In the genomic region with DNA sequence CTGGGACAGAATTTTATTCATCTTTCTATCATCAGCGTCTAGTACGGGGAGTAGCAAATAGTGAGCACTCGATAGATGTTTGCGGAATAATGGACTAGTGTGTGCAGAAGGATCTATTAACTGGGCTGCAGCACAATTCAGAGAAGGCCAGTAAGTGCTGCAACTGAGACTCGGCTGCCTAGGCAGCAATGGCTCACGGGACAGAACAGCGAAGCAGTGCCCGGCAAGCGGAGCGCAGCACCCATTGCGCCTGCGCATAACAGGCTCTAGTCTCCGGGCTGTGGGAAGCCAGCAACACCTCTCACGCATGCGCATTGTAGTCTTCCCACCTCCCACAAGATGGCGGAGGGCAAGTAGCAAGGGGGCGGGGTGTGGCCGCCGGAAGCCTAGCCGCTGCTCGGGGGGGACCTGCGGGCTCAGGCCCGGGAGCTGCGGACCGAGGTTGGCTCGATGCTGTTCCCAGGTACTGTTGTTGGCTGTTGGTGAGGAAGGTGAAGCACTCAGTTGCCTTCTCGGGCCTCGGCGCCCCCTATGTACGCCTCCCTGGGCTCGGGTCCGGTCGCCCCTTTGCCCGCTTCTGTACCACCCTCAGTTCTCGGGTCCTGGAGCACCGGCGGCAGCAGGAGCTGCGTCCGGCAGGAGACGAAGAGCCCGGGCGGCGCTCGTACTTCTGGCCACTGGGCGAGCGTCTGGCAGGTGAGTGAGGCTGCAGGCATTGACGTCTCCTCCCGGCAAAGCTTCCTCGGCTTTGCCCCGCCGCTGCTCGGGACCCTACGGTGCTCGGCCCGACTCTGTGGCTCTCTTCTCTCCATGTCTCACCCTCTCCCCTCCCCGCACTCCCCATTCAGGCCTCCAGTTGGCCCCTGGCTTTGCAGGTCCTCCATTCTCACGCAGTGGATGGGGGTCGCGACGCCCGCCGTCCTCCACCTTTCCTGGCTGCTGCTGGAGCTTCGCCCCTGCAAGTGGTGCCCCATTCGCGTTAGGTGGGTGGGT, we compare ENCODE assay signal across 8 cellular contexts. TPM values are rescaled to one million over a fixed set of nuclear protein-coding genes. Genes with fewer than 3 reads are reported as not detected.
DNase-seq lines count a peak whose midpoint lies in the region; ATAC-seq, FAIRE-seq and TF ChIP-seq lines count a peak whose summit lies in the region.

No MANE protein-coding gene starts in this region.

- peak in 1 of 3 experiments; percentile 15 for TF ChIP-seq CTCF in ascending aorta (IDR thresholded peaks at IDR 0.05)
- peak; percentile 6 for TF ChIP-seq CTCF in psoas muscle (IDR thresholded peaks at IDR 0.05)

- peak overlapping the region; percentile 82 to 92 for H3K4me3 ChIP-seq in ascending aorta
- peak overlapping the region; percentile 78 for H3K4me3 ChIP-seq in right cardiac atrium (ENCODE audit: low read length)
- H3K4me3 ChIP-seq in psoas muscle: peak overlapping the region; percentile 93

- no peaks in the 10 kb centered on the region for H3K9me3 ChIP-seq in ascending aorta
- no peaks in the 10 kb centered on the region for H3K9me3 ChIP-seq in right cardiac atrium (ENCODE audit: control insufficient read depth, low read length)
- H3K9me3 ChIP-seq in psoas muscle: no peaks in the 10 kb centered on the region

- FAIRE-seq in urothelium cell line (lab: Jason Lieb, UNC): peak; percentile 94

- ATAC-seq in GM18505 (IDR thresholded peaks at IDR 0.05; ENCODE audit: unreplicated experiment) (peak; percentile 95), HG02970 (IDR thresholded peaks at IDR 0.05; ENCODE audit: low FRiP score, unreplicated experiment) (peak; percentile 94), right cardiac atrium (peak; percentile 96 to 97), psoas muscle (peak; percentile 98 to 99 (median 98))

- H3K4me1 ChIP-seq in ascending aorta: peaks cover 0 to 20% of the 10 kb centered on the region in 2 donors
- H3K4me1 ChIP-seq in right cardiac atrium (ENCODE audit: control insufficient read depth, insufficient read depth, low read length): peaks cover 9% of the 10 kb centered on the region
- H3K4me1 ChIP-seq in psoas muscle: peaks cover 29% of the 10 kb centered on the region

- intact Hi-C loops in ascending aorta (cut with DNase I): loop anchor here (1.0 to 10.0 kb wide), 5 partner anchors 23 to 587 kb away; a partner anchor contains a TSS
- intact Hi-C loops in right cardiac atrium (cut with DNase I): loop anchor here in 2 of 4 donors (10.0 kb wide), 1 partner anchor 47 kb away; no protein-coding TSS in a partner anchor
- intact Hi-C loops in psoas muscle (cut with DNase I): loop anchor here in 1 of 2 donors (5.0 kb wide), 1 partner anchor 50 kb away; no protein-coding TSS in a partner anchor

- H3K4me3 Mint-ChIP-seq in T-helper 2 cell treated with Interferon-gamma antibody and Interleukin-4, amounts not matched to agents 5 μg/mL and 100 μg/mL, for 36 hours: peak overlapping the region; percentile 93

- H3K4me1 Mint-ChIP-seq in T-helper 2 cell treated with Interferon-gamma antibody and Interleukin-4, amounts not matched to agents 5 μg/mL and 100 μg/mL, for 36 hours (ENCODE audit: low read depth): peaks cover 39% of the 10 kb centered on the region

- peak overlapping the region; percentile 83 for H3K27ac Mint-ChIP-seq in T-helper 2 cell treated with Interferon-gamma antibody and Interleukin-4, amounts not matched to agents 5 μg/mL and 100 μg/mL, for 36 hours

- peak; percentile 96 for TF ChIP-seq POLR2A in GM18505 (IDR thresholded peaks at IDR 0.05; ENCODE audit: borderline replicate concordance, extremely low read depth, insufficient read depth, insufficient read length)

- peaks cover 9% of the 10 kb centered on the region for H3K27me3 Mint-ChIP-seq in T-helper 2 cell treated with Interferon-gamma antibody and Interleukin-4, amounts not matched to agents 5 μg/mL and 100 μg/mL, for 36 hours (ENCODE audit: low read depth)

- H3K27ac ChIP-seq in ascending aorta: peak overlapping the region; percentile 89 to 91
- peak overlapping the region; percentile 70 for H3K27ac ChIP-seq in right cardiac atrium (ENCODE audit: low read length)
- peak overlapping the region; percentile 97 for H3K27ac ChIP-seq in psoas muscle

- H3K36me3 ChIP-seq in ascending aorta: no peaks in the 10 kb centered on the region
- no peaks in the 10 kb centered on the region for H3K36me3 ChIP-seq in psoas muscle (ENCODE audit: insufficient read depth in 1 of 2, low read depth in 1 of 2)

- WGBS in right cardiac atrium: 2% methylated on average over 65 of the region's 65 CpGs
- WGBS in psoas muscle, 3 donors: 1 to 2% (median 1%) methylated on average over 52 to 65 of the region's 65 CpGs

- peaks cover 2% of the 10 kb centered on the region for H3K36me3 Mint-ChIP-seq in T-helper 2 cell treated with Interferon-gamma antibody and Interleukin-4, amounts not matched to agents 5 μg/mL and 100 μg/mL, for 36 hours (ENCODE audit: low read depth)

- DNase-seq in NCI-H187 treated with DMSO at 0.1 percent for 48 hours (lab: John Stamatoyannopoulos, UW): peak; percentile 95
- peak; percentile 98 for DNase-seq in T-helper 2 cell treated with Interferon-gamma antibody and Interleukin-4, amounts not matched to agents 5 μg/mL and 100 μg/mL, for 36 hours (ENCODE audit: low spot score)
- DNase-seq in ascending aorta (ENCODE audit: low spot score in 2 of 2): peak; percentile 92 to 99
- peak; percentile 99 for DNase-seq in right cardiac atrium
- peak; percentile 97 to 99 for DNase-seq in psoas muscle
- peak; percentile 99 for DNase-seq in urothelium cell line (ENCODE audit: low spot score)

- H3K9me3 Mint-ChIP-seq in T-helper 2 cell treated with Interferon-gamma antibody and Interleukin-4, amounts not matched to agents 5 μg/mL and 100 μg/mL, for 36 hours: peaks cover 6% of the 10 kb centered on the region

- H3K27me3 ChIP-seq in ascending aorta (no peaks in the 10 kb centered on the region), right cardiac atrium (ENCODE audit: control insufficient read depth, insufficient read depth) (no peaks in the 10 kb centered on the region), psoas muscle (ENCODE audit: insufficient read depth in 3 of 3, low read length in 2 of 3) (no peaks in the 10 kb centered on the region)

RNA-seq across cellular contexts. Expression of a gene that starts 30.2 kb away (rescaled TPM):
- total RNA-seq in ascending aorta: 197 TPM
- total RNA-seq in right cardiac atrium: 10 to 100 TPM; 41.2 to 46.3 (median 41.8) TPM
- 5.4 TPM for polyA plus RNA-seq in right cardiac atrium
- total RNA-seq in psoas muscle: 10 to 100 TPM; 23.8 to 37.0 (median 29.6) TPM
- polyA plus RNA-seq in psoas muscle: 10 to 100 TPM in 1 of 3 donors, 1 to 10 TPM in 2; 5.2 to 28.6 (median 6.7) TPM

Comparison
In these comparisons a context has a peak if more than half of its experiments do, and no peak if none do; other contexts are left out.
1. Peak in every context shown above with its lines: DNase-seq, ATAC-seq, H3K4me3 ChIP-seq and H3K27ac ChIP-seq.